1 cellular context compared by ENCODE assay signal in the genomic region with DNA sequence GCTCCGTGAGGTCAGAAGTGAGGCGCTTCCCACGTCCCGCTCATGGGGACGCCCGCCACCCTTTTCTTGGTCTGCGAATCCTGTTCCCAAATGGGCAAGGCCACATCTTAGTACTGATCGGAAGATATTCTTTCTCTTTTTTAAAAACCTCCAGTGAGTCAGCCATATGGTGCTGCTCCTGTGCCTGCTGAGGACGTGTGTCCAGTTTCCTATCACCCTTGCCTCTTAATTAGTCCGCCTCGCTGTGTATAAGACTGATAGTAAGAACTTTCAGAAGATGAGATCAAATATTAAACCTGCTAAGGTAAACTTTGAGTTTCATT.
TF ChIP-seq lines count a peak whose summit lies in the region.

No MANE protein-coding gene starts in this region.

TF ChIP-seq in GM12878, 131 proteins besides CTCF, POLR2A, EP300 and RAD21:
- TF ChIP-seq MYC (IDR thresholded peaks at IDR 0.05; ENCODE audit: insufficient read depth, insufficient read length, insufficient replicate concordance, low read length, severe bottlenecking) (no peak), EGR1 (IDR thresholded peaks at IDR 0.05; ENCODE audit: borderline replicate concordance in 1 of 2, low read depth in 2 of 2, low read length in 2 of 2) (0 out of 3 replicates have a peak, but pooled peaks of 1 of the 2 experiments have one; percentile 12)
